In genomic region chr16:19997734-19998133, GRCh38 we compare ENCODE assay signal across 18 cellular contexts.
"Had no signal": no experiment of that assay in that cellular context is flagged by ENCODE, and none has a peak within 500 bp of the region (broad histone marks: within the 10 kb centered on the region; RNA-seq: fewer than 3 reads in every experiment).

No MANE protein-coding gene starts in this region.

- H3K9me3 ChIP-seq: ascending aorta, body of pancreas, Peyer's patch, SJSA1 had no signal

- H3K4me3 ChIP-seq: ascending aorta, body of pancreas, K562, Peyer's patch, SJSA1 had no signal

- H3K4me1 ChIP-seq: ascending aorta, Peyer's patch, SJSA1 had no signal

- FAIRE-seq: bronchial epithelial cell, K562 had no signal

- DNase-seq: activated CD4-positive, alpha-beta T cell treated with anti-CD3 and anti-CD28 coated beads for 4 hours; activated CD8-positive, alpha-beta memory T cell treated with anti-CD3 and anti-CD28 coated beads, Interleukin-2, amount 50 U/mL, for 48 hours; activated CD8-positive, alpha-beta T cell treated with anti-CD3 and anti-CD28 coated beads, Interleukin-2, amount 10 ng/mL, durations not matched to agents 7 days and 5 days; activated naive CD4-positive, alpha-beta T cell treated with anti-CD3 and anti-CD28 coated beads, Interleukin-2, amount 50 U/mL, for 16 hours; activated T-cell treated with anti-CD3 and anti-CD28 coated beads, Interleukin-2, amount 50 U/mL, for 1 hour; body of pancreas; Karpas-422; NCI-H1436; NCI-H1694 treated with DMSO at 0.1 percent for 48 hours; NCI-H2081 treated with DMSO at 0.1 percent for 48 hours; NK-92 treated with Interleukin-12 subunit alpha and Interleukin-12 subunit beta, amount 100 ng/mL, for 24 hours; Peyer's patch; SHP77; SW 1271 had no signal

- H3K27ac ChIP-seq: ascending aorta, body of pancreas, Peyer's patch, SJSA1 had no signal

- H3K27me3 ChIP-seq: ascending aorta, body of pancreas, Peyer's patch had no signal

- H3K36me3 ChIP-seq: ascending aorta, Peyer's patch, SJSA1 had no signal
